Comparison of ENCODE assay signal across 8 cellular contexts in genomic region chr11:75352417-75353206, GRCh38. TPM values are rescaled to one million over a fixed set of nuclear protein-coding genes. Genes with fewer than 3 reads are reported as not detected.
DNase-seq lines count a peak whose midpoint lies in the region; ATAC-seq, FAIRE-seq and TF ChIP-seq lines count a peak whose summit lies in the region.

No MANE protein-coding gene starts in this region.

- H3K36me3 Mint-ChIP-seq in CD8-positive, alpha-beta T cell: peaks cover 7% of the 10 kb centered on the region

- H3K36me3 ChIP-seq in CD8-positive, alpha-beta T cell (ENCODE audit: insufficient read depth, low read length): no peaks in the 10 kb centered on the region
- H3K36me3 ChIP-seq in MG63: no peaks in the 10 kb centered on the region
- H3K36me3 ChIP-seq in adipocyte (ENCODE audit: control insufficient read depth, insufficient read depth, low read length, severe bottlenecking): no peaks in the 10 kb centered on the region
- no peaks in the 10 kb centered on the region for H3K36me3 ChIP-seq in HepG2 (replicated peaks in 1 of 2; ENCODE audit: control insufficient read depth in 1 of 2, insufficient read depth in 2 of 2, low read length in 2 of 2)

- CTCF ChIA-PET in CD8-positive, alpha-beta T cell (lab: Charles Lee): interaction anchor here (0.7 to 4.8 kb wide), 11 partner anchors 12 to 104 kb away, joined by 3 to 26 read pairs (median 4); no protein-coding TSS in a partner anchor
- CTCF ChIA-PET in HepG2 (lab: Yijun Ruan, JAX; ENCODE audit: low intra/inter-chr PET ratio, low total read pairs): interaction anchor here (0.7 to 1.6 kb wide), 4 partner anchors 24 to 32 kb away, joined by 3 to 6 read pairs (median 3); no protein-coding TSS in a partner anchor

- no peaks in the 10 kb centered on the region for H3K27me3 ChIP-seq in CD8-positive, alpha-beta T cell (ENCODE audit: insufficient read depth, low read length)
- H3K27me3 ChIP-seq in MG63 (no peaks in the 10 kb centered on the region), adipocyte (replicated peaks; ENCODE audit: control insufficient read depth, insufficient read depth, low read length) (no peaks in the 10 kb centered on the region), HepG2 (ENCODE audit: control insufficient read depth in 1 of 2, insufficient read depth in 2 of 2, low read length in 2 of 2) (peaks cover 5 to 14% of the 10 kb centered on the region in 2 experiments; a peak in 3 of 5 replicates)

- TF ChIP-seq RAD21 in HepG2 (CRISPR knock-in tag; IDR thresholded peaks at IDR 0.05): 0 out of 2 replicates have a peak, but pooled peaks have one; percentile 57

- no peak for TF ChIP-seq CTCF in CD8-positive, alpha-beta T cell (IDR thresholded peaks at IDR 0.05)
- TF ChIP-seq CTCF in HepG2 (CRISPR knock-in tag; IDR thresholded peaks at IDR 0.05) (no peak), GM13976 (IDR thresholded peaks at IDR 0.05; ENCODE audit: borderline replicate concordance, control extremely low read depth, extremely low read depth, insufficient read depth, missing control alignments) (no peak)

- intact Hi-C loops in CD8-positive, alpha-beta T cell (cut with DNase I, micrococcal nuclease): loop anchor here in 1 of 2 experiments (1.0 kb wide), 2 partner anchors 24 to 32 kb away; no protein-coding TSS in a partner anchor
- intact Hi-C loops in HepG2 (cut with micrococcal nuclease; ENCODE audit: unreplicated experiment): loop anchor here (2.0 kb wide), 1 partner anchor 28 kb away; no protein-coding TSS in a partner anchor

- H3K4me3 ChIP-seq in CD8-positive, alpha-beta T cell (ENCODE audit: low read depth, low read length): peak overlapping the region; percentile 95
- H3K4me3 ChIP-seq in MG63: peak overlapping the region; percentile 55
- H3K4me3 ChIP-seq in adipocyte (ENCODE audit: low read length): peak overlapping the region; percentile 79
- peak overlapping the region; percentile 63 to 86 (median 84) for H3K4me3 ChIP-seq in HepG2 (replicated peaks in 1 of 3; ENCODE audit: insufficient read depth in 1 of 3, low read depth in 2 of 3, low read length in 3 of 3)

- BruUV-seq in HepG2 (replicated peaks; lab: Mats Ljungman, UMichigan): no TSS peak

- H4K20me1 ChIP-seq in HepG2 (ENCODE audit: insufficient read depth, low read length): peaks cover 7% of the 10 kb centered on the region; the same call in 1 of the 2 replicates

- no peaks in the 10 kb centered on the region for H3K27me3 Mint-ChIP-seq in CD8-positive, alpha-beta T cell (ENCODE audit: low read depth)

- peak in 4 of 7 experiments; percentile 16 to 71 (median 42) for DNase-seq in CD8-positive, alpha-beta T cell
- no peak for DNase-seq in MG63
- no peak for DNase-seq in adipocyte (ENCODE audit: low read depth)
- no peak for DNase-seq in HepG2 (ENCODE audit: low spot score)
- DNase-seq in GM13976 (ENCODE audit: low spot score): no peak

- peaks cover 34% of the 10 kb centered on the region for H3K79me2 ChIP-seq in HepG2 (ENCODE audit: insufficient read depth, low read length)

- POLR2A ChIA-PET in CD8-positive, alpha-beta T cell (lab: Charles Lee): interaction anchor here (0.6 to 4.1 kb wide), 8 partner anchors 10 to 209 kb away, joined by 3 to 47 read pairs (median 7); no protein-coding TSS in a partner anchor
- POLR2A ChIA-PET in HepG2 (lab: Yijun Ruan, JAX): interaction anchor here (0.7 to 3.7 kb wide), 11 partner anchors 9 to 88 kb away, joined by 3 to 20 read pairs (median 4); no protein-coding TSS in a partner anchor

- H3K4me1 ChIP-seq in CD8-positive, alpha-beta T cell (ENCODE audit: insufficient read depth, low read length): peaks cover 53% of the 10 kb centered on the region
- H3K4me1 ChIP-seq in adipocyte (ENCODE audit: control insufficient read depth, insufficient read depth, low read length): peaks cover 41% of the 10 kb centered on the region
- H3K4me1 ChIP-seq in HepG2 (ENCODE audit: insufficient read depth, low read length): peaks cover 46% of the 10 kb centered on the region

- H3K9ac ChIP-seq in adipocyte (ENCODE audit: low read length) (peak overlapping the region; percentile 84), HepG2 (ENCODE audit: insufficient read depth, low read depth, low read length) (peak overlapping the region; percentile 39)

- H3K4me3 Mint-ChIP-seq in CD8-positive, alpha-beta T cell: peak overlapping the region; percentile 93

- H3K4me2 ChIP-seq in HepG2 (ENCODE audit: low read depth, low read length): peak overlapping the region; percentile 94

- peak overlapping the region; percentile 74 for H3K27ac ChIP-seq in CD8-positive, alpha-beta T cell (ENCODE audit: low read depth, low read length)
- H3K27ac ChIP-seq in HepG2 (ENCODE audit: extremely low read length, insufficient read depth, low read length): peak overlapping the region; percentile 85
- H3K27ac ChIP-seq in temporal lobe (ENCODE audit: low read depth, low read length): peak overlapping the region; percentile 57

- peaks cover 58% of the 10 kb centered on the region for H3K4me1 Mint-ChIP-seq in CD8-positive, alpha-beta T cell (ENCODE audit: low read depth)

- H2AFZ ChIP-seq in HepG2 (ENCODE audit: low read length): no peak overlapping the region

- no peak for FAIRE-seq in HepG2 (lab: Jason Lieb, UNC)

- WGBS in HepG2 (ENCODE audit: low lambda C conversion rate): 2% methylated on average over 10 of the region's 12 CpGs

- H3K27ac Mint-ChIP-seq in CD8-positive, alpha-beta T cell: peak overlapping the region; percentile 89

- TF ChIP-seq EP300 in HepG2 (IDR thresholded peaks at IDR 0.05; ENCODE audit: low read depth in 2 of 2, low read length in 2 of 2) (no peak), HepG2 (CRISPR knock-in tag; IDR thresholded peaks at IDR 0.05; ENCODE audit: borderline replicate concordance) (no peak)

- no peaks in the 10 kb centered on the region for H3K9me3 ChIP-seq in CD8-positive, alpha-beta T cell (ENCODE audit: low read length)
- H3K9me3 ChIP-seq in MG63: no peaks in the 10 kb centered on the region
- H3K9me3 ChIP-seq in adipocyte (ENCODE audit: control insufficient read depth, low read length): no peaks in the 10 kb centered on the region
- no peaks in the 10 kb centered on the region for H3K9me3 ChIP-seq in HepG2 (ENCODE audit: low read length)

- no peak for ATAC-seq in CD8-positive, alpha-beta T cell
- ATAC-seq in HepG2 (no peak), HG03095 (IDR thresholded peaks at IDR 0.05; ENCODE audit: unreplicated experiment) (no peak), HG02852 (IDR thresholded peaks at IDR 0.05; ENCODE audit: unreplicated experiment) (no peak)

- no peaks in the 10 kb centered on the region for H3K9me3 Mint-ChIP-seq in CD8-positive, alpha-beta T cell

- TF ChIP-seq POLR2A in HepG2 (IDR thresholded peaks at IDR 0.05; ENCODE audit: insufficient read depth in 1 of 2, low read depth in 2 of 2, low read length in 2 of 2): no peak

- in situ Hi-C loops in HepG2 (cut with HindIII; ENCODE audit: extremely low pct_ligation_motif_present, low pct_unique_long_range_greater_than_20kb) (no loop called here), GM13976 (cut with MboI; ENCODE audit: low sequenced_read_pairs, unreplicated experiment) (no loop called here)

RNA-seq across cellular contexts. Expression of gene ARRB1, which starts 1.2 kb away (rescaled TPM):
- total RNA-seq in CD8-positive, alpha-beta T cell: 10 to 100 TPM; 25.1 to 26.5 TPM
- total RNA-seq in MG63 (2014; rRNA removed; shearing (Covaris generic); ENCODE audit: low replicate concordance): 8.0 and 17.2 TPM in 2 replicates
- 22.5 and 25.2 TPM in 2 replicates for total RNA-seq in HepG2 (2016; rRNA removed; fragmentation: Illumina TruSeq; extraction: Trizol)
- total RNA-seq in HepG2 (2016; cell fraction: cytosol; rRNA removed; fragmentation: Illumina TruSeq; extraction: Trizol; ENCODE audit: low read depth): 15.2 and 19.6 TPM in 2 replicates
- 21.7 and 25.0 TPM in 2 replicates for total RNA-seq in HepG2 (2016; cell fraction: insoluble cytoplasmic fraction; rRNA removed; fragmentation: Illumina TruSeq; extraction: Trizol)
- total RNA-seq in HepG2 (2016; cell fraction: membrane; rRNA removed; fragmentation: Illumina TruSeq; extraction: Trizol): 20.4 and 20.9 TPM in 2 replicates
- total RNA-seq in HepG2 (2016; cell fraction: nucleus; rRNA removed; fragmentation: Illumina TruSeq; extraction: Trizol): 15.7 and 24.9 TPM in 2 replicates
- 35.7 and 35.9 TPM in 2 replicates for polyA plus RNA-seq in HepG2 (2011; rRNA removed)
- polyA plus RNA-seq in HepG2 (2011; cell fraction: cytosol; rRNA removed): 33.5 and 41.0 TPM in 2 replicates
- 50.3 and 56.4 TPM in 2 replicates for polyA plus RNA-seq in HepG2 (2011; cell fraction: nucleus; rRNA removed)
- 25.7 and 29.8 TPM in 2 replicates for polyA plus RNA-seq in HepG2 (2012)
- 19.3 and 20.1 TPM in 2 replicates for polyA plus RNA-seq in HepG2 (2016; cell fraction: cytosol; fragmentation: Illumina TruSeq; extraction: Trizol; ENCODE audit: low read depth)
- 33.2 and 40.0 TPM in 2 replicates for polyA plus RNA-seq in HepG2 (2016; cell fraction: insoluble cytoplasmic fraction; fragmentation: Illumina TruSeq; extraction: Trizol; ENCODE audit: low read depth)
- 23.0 and 27.7 TPM in 2 replicates for polyA plus RNA-seq in HepG2 (2016; cell fraction: membrane; fragmentation: Illumina TruSeq; extraction: Trizol; ENCODE audit: low read depth)
- polyA plus RNA-seq in HepG2 (2016; cell fraction: nucleus; fragmentation: Illumina TruSeq; extraction: Trizol; ENCODE audit: insufficient read depth, low read depth): 26.7 and 32.1 TPM in 2 replicates
- 48.7 and 175 TPM in 2 replicates for polyA minus RNA-seq in HepG2 (2011; rRNA and poly(A)+ RNA removed; ENCODE audit: low replicate concordance)
- polyA minus RNA-seq in HepG2 (2011; cell fraction: cytosol; rRNA and poly(A)+ RNA removed): 37.4 and 40.0 TPM in 2 replicates
- polyA minus RNA-seq in HepG2 (2011; cell fraction: nucleus; rRNA and poly(A)+ RNA removed): 68.6 and 72.2 TPM in 2 replicates
- 49.4 TPM for total RNA-seq in temporal lobe

RNA-seq across cellular contexts. Expression of gene RPS3, which starts 46.7 kb away (rescaled TPM):
- 1,000 to 10,000 TPM; 4,683 to 5,039 TPM for total RNA-seq in CD8-positive, alpha-beta T cell
- total RNA-seq in MG63 (2014; rRNA removed; shearing (Covaris generic); ENCODE audit: low replicate concordance): 2,205 and 3,444 TPM in 2 replicates
- total RNA-seq in HepG2 (2016; rRNA removed; fragmentation: Illumina TruSeq; extraction: Trizol): 2,143 and 2,814 TPM in 2 replicates
- total RNA-seq in HepG2 (2016; cell fraction: cytosol; rRNA removed; fragmentation: Illumina TruSeq; extraction: Trizol; ENCODE audit: low read depth): 3,026 and 3,837 TPM in 2 replicates
- 2,366 and 2,701 TPM in 2 replicates for total RNA-seq in HepG2 (2016; cell fraction: insoluble cytoplasmic fraction; rRNA removed; fragmentation: Illumina TruSeq; extraction: Trizol)
- 5,197 and 5,735 TPM in 2 replicates for total RNA-seq in HepG2 (2016; cell fraction: membrane; rRNA removed; fragmentation: Illumina TruSeq; extraction: Trizol)
- 799 and 826 TPM in 2 replicates for total RNA-seq in HepG2 (2016; cell fraction: nucleus; rRNA removed; fragmentation: Illumina TruSeq; extraction: Trizol)
- 3,295 and 3,616 TPM in 2 replicates for polyA plus RNA-seq in HepG2 (2011; rRNA removed)
- polyA plus RNA-seq in HepG2 (2011; cell fraction: cytosol; rRNA removed): 3,790 and 3,975 TPM in 2 replicates
- 1,120 and 1,329 TPM in 2 replicates for polyA plus RNA-seq in HepG2 (2011; cell fraction: nucleus; rRNA removed)
- polyA plus RNA-seq in HepG2 (2012): 4,677 and 5,383 TPM in 2 replicates
- polyA plus RNA-seq in HepG2 (2016; cell fraction: cytosol; fragmentation: Illumina TruSeq; extraction: Trizol; ENCODE audit: low read depth): 4,653 and 5,328 TPM in 2 replicates
- polyA plus RNA-seq in HepG2 (2016; cell fraction: insoluble cytoplasmic fraction; fragmentation: Illumina TruSeq; extraction: Trizol; ENCODE audit: low read depth): 3,740 and 3,849 TPM in 2 replicates
- polyA plus RNA-seq in HepG2 (2016; cell fraction: membrane; fragmentation: Illumina TruSeq; extraction: Trizol; ENCODE audit: low read depth): 7,247 and 7,550 TPM in 2 replicates
- polyA plus RNA-seq in HepG2 (2016; cell fraction: nucleus; fragmentation: Illumina TruSeq; extraction: Trizol; ENCODE audit: insufficient read depth, low read depth): 2,020 and 2,028 TPM in 2 replicates
- 1,170 and 2,337 TPM in 2 replicates for polyA minus RNA-seq in HepG2 (2011; rRNA and poly(A)+ RNA removed; ENCODE audit: low replicate concordance)
- 547 and 597 TPM in 2 replicates for polyA minus RNA-seq in HepG2 (2011; cell fraction: cytosol; rRNA and poly(A)+ RNA removed)
- 281 and 352 TPM in 2 replicates for polyA minus RNA-seq in HepG2 (2011; cell fraction: nucleus; rRNA and poly(A)+ RNA removed)
- total RNA-seq in temporal lobe: 533 TPM

Comparison
In these comparisons a context has a peak if more than half of its experiments do, and no peak if none do; other contexts are left out.
1. DNase-seq: peak in CD8-positive, alpha-beta T cell (4 of 7); none in MG63 (single experiment), adipocyte (single experiment), HepG2 (single experiment) and GM13976 (single experiment).
2. Peak in every context shown above with its lines, with median percentiles within 50 percentile points of each other: H3K27ac ChIP-seq and H3K4me3 ChIP-seq.